In the genomic region with DNA sequence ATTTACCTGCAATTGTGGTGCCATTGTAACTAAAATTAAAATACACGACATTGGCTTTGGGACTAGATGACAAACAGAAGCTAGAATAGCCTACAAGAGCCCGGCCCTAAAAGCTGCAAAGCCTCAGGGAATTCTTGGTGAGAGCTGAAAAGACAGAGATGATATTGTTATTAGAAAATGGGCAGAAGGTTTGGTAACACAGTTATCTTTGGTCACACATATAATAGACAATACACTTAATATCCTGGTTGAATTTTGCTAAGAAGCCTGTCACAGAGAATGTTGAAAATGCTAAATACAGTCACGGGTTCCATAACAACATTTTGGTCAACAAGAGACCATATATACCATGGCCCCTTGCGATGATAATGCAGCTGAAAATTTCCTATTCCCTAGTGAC, we compare ENCODE assay signal across 28 cellular contexts.
"Had no signal": no experiment of that assay in that cellular context is flagged by ENCODE, and none has a peak within 500 bp of the region (broad histone marks: within the 10 kb centered on the region; RNA-seq: fewer than 3 reads in every experiment).

No MANE protein-coding gene starts in this region.

- H3K4me1 ChIP-seq: ascending aorta had no signal

- H3K27me3 ChIP-seq: ascending aorta, cardiac muscle cell had no signal

- H3K4me3 ChIP-seq: ascending aorta, cardiac muscle cell had no signal

- ATAC-seq: activated CD8-positive, alpha-beta T cell treated with anti-CD3 and anti-CD28 coated beads for 36 hours; activated naive CD8-positive, alpha-beta T cell treated with anti-CD3 and anti-CD28 coated beads, Interleukin-2, amount 50 U/mL, for 24 hours; activated T-cell treated with anti-CD3 and anti-CD28 coated beads, Interleukin-2, amount 50 U/mL, for 4 hours; activated T-cell treated with anti-CD3 and anti-CD28 coated beads, Interleukin-2, amount 50 U/mL, for 72 hours; activated T-helper 17 cell treated with anti-CD3 and anti-CD28 coated beads, Interleukin-2, amount 50 U/mL, for 72 hours had no signal

- H3K9me3 ChIP-seq: ascending aorta had no signal

- H3K27ac ChIP-seq: ascending aorta, cardiac muscle cell, VCaP had no signal

- DNase-seq: activated B cell treated with CpG ODN at 0.5 μM for 24 hours; activated CD4-positive, alpha-beta memory T cell treated with anti-CD3 and anti-CD28 coated beads for 36 hours; activated CD4-positive, alpha-beta T cell treated with anti-CD3 and anti-CD28 coated beads for 4 hours; activated CD4-positive, alpha-beta T cell treated with anti-CD3 and anti-CD28 coated beads, Interleukin-2, amount 10 ng/mL, durations not matched to agents 24 days and 14 days; activated CD4-positive, alpha-beta T cell treated with anti-CD3 and anti-CD28 coated beads, Interleukin-2, amount 50 U/mL, for 1 hour; activated CD4-positive, alpha-beta T cell treated with anti-CD3 and anti-CD28 coated beads, Interleukin-2, amount 50 U/mL, for 4 hours; activated CD4-positive, CD25-positive, alpha-beta regulatory T cell treated with anti-CD3 and anti-CD28 coated beads, Interleukin-2, amount 50 U/mL, for 72 hours; activated CD8-positive, alpha-beta memory T cell treated with anti-CD3 and anti-CD28 coated beads, Interleukin-2, amount 50 U/mL, for 4 hours; activated CD8-positive, alpha-beta T cell treated with anti-CD3 and anti-CD28 coated beads for 36 hours; activated gamma-delta T cell; activated naive CD4-positive, alpha-beta T cell treated with anti-CD3 and anti-CD28 coated beads, Interleukin-2, amount 10 ng/mL, durations not matched to agents 7 days and 5 days; activated naive CD4-positive, alpha-beta T cell treated with Interleukin-2 at 50 U/mL for 16 hours; activated naive CD8-positive, alpha-beta T cell treated with anti-CD3 and anti-CD28 coated beads, Interleukin-2, amount 10 ng/mL, durations not matched to agents 7 days and 5 days; activated naive CD8-positive, alpha-beta T cell treated with anti-CD3 and anti-CD28 coated beads, Interleukin-2, amount 50 U/mL, for 24 hours; activated T-cell treated with anti-CD3 and anti-CD28 coated beads for 4 hours; activated T-cell treated with anti-CD3 and anti-CD28 coated beads, Interleukin-2, amount 50 U/mL, for 1 hour; activated T-cell treated with anti-CD3 and anti-CD28 coated beads, Interleukin-2, amount 50 U/mL, for 4 hours; activated T-cell treated with anti-CD3 and anti-CD28 coated beads, Interleukin-2, amount 50 U/mL, for 72 hours; amygdala; anterior cingulate cortex; caudate nucleus; T-helper 1 cell; T-helper 2 cell; T-helper 9 cell had no signal

- H3K36me3 ChIP-seq: ascending aorta, cardiac muscle cell had no signal
